9 cellular contexts compared by ENCODE assay signal in genomic region chr16:81221731-81222130, GRCh38. TPM values are rescaled to one million over a fixed set of nuclear protein-coding genes. Genes with fewer than 3 reads are reported as not detected.
"Had no signal": no experiment of that assay in that cellular context is flagged by ENCODE, and none has a peak within 500 bp of the region (broad histone marks: within the 10 kb centered on the region; RNA-seq: fewer than 3 reads in every experiment).

No MANE protein-coding gene starts in this region.

- H3K9me3 Mint-ChIP-seq: IgD-negative memory B cell had no signal

- DNase-seq: IMR-90, KBM-7, KG1 had no signal

- H3K27ac ChIP-seq: HL-60, KMS-11 had no signal

- H3K4me2 ChIP-seq: KMS-11 had no signal

- H3K4me1 Mint-ChIP-seq: IgD-negative memory B cell had no signal

- H3K27ac Mint-ChIP-seq: IgD-negative memory B cell had no signal

- H3K4me3 ChIP-seq: K562 had no signal

- H3K4me3 Mint-ChIP-seq: IgD-negative memory B cell had no signal

- H3K36me3 Mint-ChIP-seq: IgD-negative memory B cell had no signal

RNA-seq across cellular contexts. Expression of gene BCO1, which starts 16.8 kb away (rescaled TPM):
- total RNA-seq: HT1080, IMR-90, K562 had no signal
- polyA plus RNA-seq: HepG2, IgD-negative memory B cell, IMR-90, K562 had no signal
